Comparison of ENCODE assay signal across 9 cellular contexts in the genomic region with DNA sequence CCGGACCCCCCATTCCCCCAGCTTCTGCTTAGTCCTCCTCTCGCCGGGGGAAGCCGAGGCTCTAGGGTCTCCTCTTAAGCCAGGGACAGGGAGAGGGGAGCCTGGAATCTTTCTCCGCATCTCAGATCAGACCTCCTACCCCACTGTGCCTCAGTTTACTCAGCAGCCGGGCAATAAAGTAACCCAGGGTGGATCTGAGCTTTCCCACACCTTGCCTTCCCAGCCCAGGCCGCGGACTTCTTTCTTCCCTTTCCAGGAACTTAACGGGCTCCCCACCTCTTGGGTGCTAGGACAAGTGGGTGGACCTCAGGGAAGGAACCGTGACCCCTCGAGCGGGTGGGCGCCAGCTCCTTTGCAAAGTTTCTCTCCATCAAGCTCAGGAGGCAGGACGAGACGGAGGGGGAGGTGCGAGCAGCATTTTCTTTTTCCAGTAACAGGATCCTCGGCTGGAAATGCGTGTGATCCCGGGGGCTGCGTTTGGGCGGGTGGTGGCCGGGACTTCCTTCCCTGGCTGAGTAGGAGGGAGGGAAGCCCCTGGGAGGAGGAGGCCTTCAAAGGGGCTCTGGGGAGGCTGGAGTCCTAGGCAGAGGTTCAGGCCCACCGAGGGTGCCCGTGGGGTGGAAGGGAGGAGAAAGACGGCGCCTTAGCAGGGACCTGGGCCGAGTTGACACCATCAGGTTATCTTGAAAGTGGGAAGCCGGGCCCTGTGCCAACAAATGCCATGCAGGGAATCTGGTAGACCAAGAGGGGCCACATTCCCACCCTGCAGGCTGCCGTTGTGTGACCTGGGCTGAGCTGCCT. TPM values are rescaled to one million over a fixed set of nuclear protein-coding genes. Genes with fewer than 3 reads are reported as not detected.
DNase-seq lines count a peak whose midpoint lies in the region; ATAC-seq and TF ChIP-seq lines count a peak whose summit lies in the region.
"Had no signal": no experiment of that assay in that cellular context is flagged by ENCODE, and none has a peak within 500 bp of the region (broad histone marks: within the 10 kb centered on the region; RNA-seq: fewer than 3 reads in every experiment).

No MANE protein-coding gene starts in this region.

- peaks cover 5% of the 10 kb centered on the region for H3K4me1 Mint-ChIP-seq in activated CD8-positive, alpha-beta memory T cell treated with anti-CD3 and anti-CD28 coated beads, Interleukin-2, amount 10 ng/mL, durations not matched to agents 7 days and 5 days

- CTCF ChIA-PET in A673 (lab: Charles Lee): no interaction called here
- CTCF ChIA-PET in activated CD8-positive, alpha-beta memory T cell treated with anti-CD3 and anti-CD28 coated beads, Interleukin-2, amount 10 ng/mL, durations not matched to agents 7 days and 5 days (lab: Charles Lee): no interaction called here

- POLR2A ChIA-PET in A673 (lab: Charles Lee; ENCODE audit: low non-redundant PET): no interaction called here

- H3K36me3 ChIP-seq in A673 (ENCODE audit: insufficient read depth, low read length, poor library complexity, severe bottlenecking) (no peaks in the 10 kb centered on the region), muscle layer of colon (ENCODE audit: insufficient read depth, low read length) (no peaks in the 10 kb centered on the region)

- peak overlapping the region; percentile 30 for H3K9ac ChIP-seq in muscle layer of colon (ENCODE audit: low read length)

- H3K4me3 ChIP-seq in A673 (ENCODE audit: low read depth, low read length, poor library complexity, severe bottlenecking) (peak overlapping the region; percentile 79), NB4 (ENCODE audit: low read depth, low read length) (peak overlapping the region; percentile 56), dorsolateral prefrontal cortex (peak overlapping the region; percentile 45 to 83 (median 67)), muscle layer of colon (ENCODE audit: low read depth in 1 of 2, low read length in 2 of 2) (peak overlapping the region; percentile 51 to 65)

- H3K9me3 Mint-ChIP-seq in activated CD8-positive, alpha-beta memory T cell treated with anti-CD3 and anti-CD28 coated beads, Interleukin-2, amount 10 ng/mL, durations not matched to agents 7 days and 5 days (ENCODE audit: low read depth): no peaks in the 10 kb centered on the region

- intact Hi-C loops in A673 (cut with micrococcal nuclease; ENCODE audit: unreplicated experiment) (no loop called here), dorsolateral prefrontal cortex (cut with DNase I) (no loop called here)

- DNase-seq in A673 (ENCODE audit: low spot score) (peak; percentile 39), NB4 (ENCODE audit: low read depth) (no peak), dorsolateral prefrontal cortex (peak in 1 of 10 donors; percentile 74), DMS114 treated with DMSO at 0.1 percent for 48 hours (lab: John Stamatoyannopoulos, UW; ENCODE audit: unreplicated experiment) (no peak)
- no peak for DNase-seq in activated CD8-positive, alpha-beta memory T cell treated with anti-CD3 and anti-CD28 coated beads, Interleukin-2, amount 10 ng/mL, durations not matched to agents 7 days and 5 days
- DNase-seq: NCI-H748 treated with DMSO at 0.1 percent for 48 hours had no signal

- no peaks in the 10 kb centered on the region for H3K36me3 Mint-ChIP-seq in activated CD8-positive, alpha-beta memory T cell treated with anti-CD3 and anti-CD28 coated beads, Interleukin-2, amount 10 ng/mL, durations not matched to agents 7 days and 5 days

- H3K27me3 Mint-ChIP-seq in activated CD8-positive, alpha-beta memory T cell treated with anti-CD3 and anti-CD28 coated beads, Interleukin-2, amount 10 ng/mL, durations not matched to agents 7 days and 5 days: peaks cover 64% of the 10 kb centered on the region

- H3K27ac Mint-ChIP-seq in activated CD8-positive, alpha-beta memory T cell treated with anti-CD3 and anti-CD28 coated beads, Interleukin-2, amount 10 ng/mL, durations not matched to agents 7 days and 5 days: no peak overlapping the region

- BruUV-seq in A673 (replicated peaks; lab: Mats Ljungman, UMichigan): TSS peak; percentile 50

- no peak overlapping the region for H3K4me3 Mint-ChIP-seq in activated CD8-positive, alpha-beta memory T cell treated with anti-CD3 and anti-CD28 coated beads, Interleukin-2, amount 10 ng/mL, durations not matched to agents 7 days and 5 days

- TF ChIP-seq CTCF in A673 (conservative IDR thresholded peaks at IDR 0.05; ENCODE audit: low read depth, low read length) (no peak), NB4 (IDR thresholded peaks at IDR 0.05; ENCODE audit: low read depth, low read length) (no peak), dorsolateral prefrontal cortex (IDR thresholded peaks at IDR 0.05 in 54 of 56, conservative IDR thresholded peaks at IDR 0.05 in 2 of 56; ENCODE audit: low read depth in 1 of 56, partially characterized antibody in 56 of 56) (no peak)

- H3K9me3 ChIP-seq in A673 (ENCODE audit: low read depth, low read length, poor library complexity, severe bottlenecking): no peaks in the 10 kb centered on the region
- H3K9me3 ChIP-seq in muscle layer of colon (ENCODE audit: low read length): no peaks in the 10 kb centered on the region

- peaks cover 33% of the 10 kb centered on the region for H3K4me1 ChIP-seq in A673 (ENCODE audit: insufficient read depth, low read length, poor library complexity, severe bottlenecking)
- peaks cover 40% of the 10 kb centered on the region for H3K4me1 ChIP-seq in muscle layer of colon (ENCODE audit: insufficient read depth, low read length)

- H3K27ac ChIP-seq in A673 (ENCODE audit: low read depth, low read length, poor library complexity, severe bottlenecking): peak overlapping the region; percentile 76
- peak overlapping the region in 40 of 59 donors; percentile 7 to 87 (median 56) for H3K27ac ChIP-seq in dorsolateral prefrontal cortex
- peak overlapping the region; percentile 45 for H3K27ac ChIP-seq in muscle layer of colon (ENCODE audit: low read depth, low read length)

- H3K27me3 ChIP-seq in A673 (replicated peaks; ENCODE audit: insufficient read depth, low read depth, low read length, poor library complexity): no peaks in the 10 kb centered on the region
- no peaks in the 10 kb centered on the region for H3K27me3 ChIP-seq in dorsolateral prefrontal cortex
- no peaks in the 10 kb centered on the region for H3K27me3 ChIP-seq in muscle layer of colon (ENCODE audit: control insufficient read depth in 1 of 2, insufficient read depth in 2 of 2, low read length in 2 of 2)

- no peak for TF ChIP-seq POLR2A in NB4 (IDR thresholded peaks at IDR 0.05; ENCODE audit: extremely low read depth, insufficient read length)

- ATAC-seq in HG03196 (IDR thresholded peaks at IDR 0.05; ENCODE audit: unreplicated experiment) (no peak), GM21723 (IDR thresholded peaks at IDR 0.05; ENCODE audit: unreplicated experiment) (no peak)
- no peak for ATAC-seq in activated CD8-positive, alpha-beta memory T cell treated with anti-CD3 and anti-CD28 coated beads, Interleukin-2, amount 10 ng/mL, durations not matched to agents 7 days and 5 days

RNA-seq across cellular contexts. Expression of a gene that starts 0.8 kb away (rescaled TPM):
- total RNA-seq in A673 (2021) (34.5 and 44.5 TPM in 2 replicates), dorsolateral prefrontal cortex (100 to 1,000 TPM in 19 of 120 experiments, 10 to 100 TPM in 101; 41.7 to 155 (median 82.0) TPM)
- under 1 TPM; 0.07 to 0.18 TPM for total RNA-seq in activated CD8-positive, alpha-beta memory T cell treated with anti-CD3 and anti-CD28 coated beads, Interleukin-2, amount 10 ng/mL, durations not matched to agents 7 days and 5 days

Comparison
In these comparisons a context has a peak if more than half of its experiments do, and no peak if none do; other contexts are left out.
1. RNA of a gene that starts 0.8 kb away (total RNA-seq): 41.7 to 155 TPM in dorsolateral prefrontal cortex and 34.5 to 44.5 TPM in A673; 0.07 to 0.18 TPM in activated CD8-positive, alpha-beta memory T cell treated with anti-CD3 and anti-CD28 coated beads, Interleukin-2, amount 10 ng/mL, durations not matched to agents 7 days and 5 days; every median in the first group is over 10 times any median in the second.
2. Peak in every context shown above with its lines, with median percentiles within 50 percentile points of each other: H3K27ac ChIP-seq and H3K4me3 ChIP-seq.